20 cellular contexts compared by ENCODE assay signal in the genomic region with DNA sequence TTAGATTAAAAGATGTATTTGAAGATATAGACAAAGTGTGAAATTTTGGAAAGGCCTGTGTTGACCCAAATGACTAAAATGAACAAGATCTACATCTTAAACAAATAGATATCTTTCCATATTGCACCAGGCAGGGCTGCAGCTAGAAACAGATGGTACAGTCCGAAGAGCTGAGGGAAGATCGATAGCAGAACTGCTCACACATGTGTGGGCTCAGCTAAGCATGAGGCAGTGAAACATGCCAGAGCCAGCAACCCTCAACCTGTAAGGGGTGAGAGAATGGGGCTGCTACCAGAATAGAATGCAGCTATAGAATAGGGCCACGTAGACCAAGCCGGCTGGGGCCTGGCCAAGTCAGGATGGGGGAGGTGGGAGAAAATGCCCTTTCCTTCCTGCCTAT.
"Had no signal": no experiment of that assay in that cellular context is flagged by ENCODE, and none has a peak within 500 bp of the region (broad histone marks: within the 10 kb centered on the region; RNA-seq: fewer than 3 reads in every experiment).

No MANE protein-coding gene starts in this region.

- H3K36me3 ChIP-seq: lower lobe of right lung, ovary, right atrium auricular region, right lobe of liver, tibial nerve, uterus had no signal

- H3K27ac ChIP-seq: lower lobe of right lung, ovary, right atrium auricular region, right lobe of liver, tibial nerve, uterus had no signal

- DNase-seq: kidney glomerular epithelial cell; left cardiac atrium; left ventricle myocardium superior; lower lobe of right lung; mammary epithelial cell; naive B cell; natural killer cell; ovary; right lobe of liver; stimulated activated CD4-positive, alpha-beta T cell treated with anti-CD3 and anti-CD28 coated beads, Interleukin-1b, Interleukin-23, amount 100 ng/mL, for 48 hours; stimulated activated CD4-positive, alpha-beta T cell treated with anti-CD3 and anti-CD28 coated beads, Interleukin-2, amount 100 ng/mL, for 48 hours; stimulated activated CD4-positive, alpha-beta T cell treated with anti-CD3 and anti-CD28 coated beads, Interleukin-4, amount 100 ng/mL, for 4 hours; stimulated activated CD8-positive, alpha-beta memory T cell treated with anti-CD3 and anti-CD28 coated beads, Interleukin-4, amount 100 ng/mL, for 48 hours; stimulated activated naive CD4-positive, alpha-beta T cell treated with Interleukin-2 at 50 U/mL for 16 hours; stimulated activated naive CD8-positive, alpha-beta T cell treated with anti-CD3 and anti-CD28 coated beads, Interleukin-15, amount 100 ng/mL, for 72 hours; substantia nigra; uterus had no signal

- H3K9me3 ChIP-seq: lower lobe of right lung, ovary, right atrium auricular region, right lobe of liver, tibial nerve, uterus had no signal

- H3K4me2 ChIP-seq: smooth muscle cell had no signal

- H3K4me1 ChIP-seq: lower lobe of right lung, right atrium auricular region, right lobe of liver, tibial nerve, uterus had no signal

- H3K4me3 ChIP-seq: lower lobe of right lung, ovary, right atrium auricular region, right lobe of liver, smooth muscle cell, tibial nerve, uterus had no signal

- H3K27me3 ChIP-seq: ovary, right atrium auricular region, right lobe of liver, tibial nerve, uterus had no signal
